Comparison of ENCODE assay signal across 17 cellular contexts in the genomic region with DNA sequence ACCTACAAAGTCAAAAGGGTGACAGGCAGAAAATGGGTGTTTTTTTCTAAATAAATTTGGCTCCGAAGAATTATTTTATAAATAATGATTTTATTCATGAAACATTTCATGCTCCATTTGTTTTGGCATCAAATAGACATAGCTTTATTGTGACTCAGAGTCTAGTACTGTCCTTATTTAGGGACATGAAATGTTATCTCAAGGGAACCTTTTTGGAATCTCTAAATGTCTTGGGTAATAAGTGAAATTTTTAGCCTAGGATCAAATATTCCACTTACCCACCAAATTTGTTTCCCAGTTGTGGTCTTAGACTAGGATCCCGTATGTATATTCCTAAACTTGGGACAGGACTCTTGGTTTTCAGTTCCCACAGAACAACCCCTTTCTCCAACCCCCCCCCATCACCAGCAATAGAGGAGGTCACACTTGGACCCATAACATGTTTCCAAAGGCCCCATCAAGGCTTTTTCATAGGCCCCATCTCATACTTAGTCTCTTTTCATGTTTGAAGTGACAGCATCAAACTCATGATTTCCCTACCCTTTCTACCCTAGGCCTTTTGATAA.
DNase-seq lines count a peak whose midpoint lies in the region; ATAC-seq and TF ChIP-seq lines count a peak whose summit lies in the region.
"Had no signal": no experiment of that assay in that cellular context is flagged by ENCODE, and none has a peak within 500 bp of the region (broad histone marks: within the 10 kb centered on the region; RNA-seq: fewer than 3 reads in every experiment).

No MANE protein-coding gene starts in this region.

- H3K27me3 Mint-ChIP-seq in osteocyte (ENCODE audit: unreplicated experiment), result no peaks in the 10 kb centered on the region
- no peaks in the 10 kb centered on the region for H3K27me3 Mint-ChIP-seq in activated naive CD8-positive, alpha-beta T cell treated with anti-CD3 and anti-CD28 coated beads, Interleukin-2, amount 50 U/mL, for 24 hours
- H3K27me3 Mint-ChIP-seq: effector memory CD8-positive, alpha-beta T cell had no signal

- no peak overlapping the region for H3K4me3 ChIP-seq in fibroblast of the aortic adventitia (ENCODE audit: low read depth, low read length)
- H3K4me3 ChIP-seq: K562, upper lobe of right lung had no signal

- ATAC-seq in GM21528 (IDR thresholded peaks at IDR 0.05; ENCODE audit: low FRiP score, unreplicated experiment) (no peak), GM21367 (IDR thresholded peaks at IDR 0.05; ENCODE audit: unreplicated experiment) (no peak)
- no peak for ATAC-seq in activated naive CD8-positive, alpha-beta T cell treated with anti-CD3 and anti-CD28 coated beads, Interleukin-2, amount 50 U/mL, for 24 hours
- ATAC-seq: effector memory CD8-positive, alpha-beta T cell; K562 had no signal

- H3K9me3 Mint-ChIP-seq in osteocyte (ENCODE audit: unreplicated experiment), result no peaks in the 10 kb centered on the region
- H3K9me3 Mint-ChIP-seq in activated naive CD8-positive, alpha-beta T cell treated with anti-CD3 and anti-CD28 coated beads, Interleukin-2, amount 50 U/mL, for 24 hours, result no peaks in the 10 kb centered on the region
- H3K9me3 Mint-ChIP-seq: brain; effector memory CD8-positive, alpha-beta T cell had no signal

- H3K4me1 Mint-ChIP-seq in osteocyte (ENCODE audit: unreplicated experiment), result peaks cover 77% of the 10 kb centered on the region
- H3K4me1 Mint-ChIP-seq in activated naive CD8-positive, alpha-beta T cell treated with anti-CD3 and anti-CD28 coated beads, Interleukin-2, amount 50 U/mL, for 24 hours, result peaks cover 6% of the 10 kb centered on the region

- H3K27ac ChIP-seq in RWPE1, result peak overlapping the region; percentile 77; the same call in 1 of the 2 replicates
- H3K27ac ChIP-seq: upper lobe of right lung had no signal

- peak; percentile 25 for DNase-seq in AG08395 (ENCODE audit: low spot score)
- no peak for DNase-seq in RWPE1 (ENCODE audit: low spot score)
- DNase-seq in fibroblast of the aortic adventitia (ENCODE audit: low read depth), result peak; percentile 60
- DNase-seq in osteocyte (ENCODE audit: extremely low spot score, unreplicated experiment), result no peak
- no peak for DNase-seq in activated naive CD8-positive, alpha-beta T cell treated with anti-CD3 and anti-CD28 coated beads, Interleukin-2, amount 50 U/mL, for 24 hours
- no peak for DNase-seq in NCI-H2081 treated with DMSO at 0.1 percent for 48 hours (lab: John Stamatoyannopoulos, UW)
- DNase-seq: activated CD4-positive, alpha-beta T cell treated with anti-CD3 and anti-CD28 coated beads, Interleukin-2, amount 50 U/mL, for 4 hours; effector memory CD8-positive, alpha-beta T cell; hypothalamus; NCI-H1694; NCI-H774; T1000; upper lobe of right lung had no signal

- H3K36me3 Mint-ChIP-seq in osteocyte (ENCODE audit: unreplicated experiment), result peaks cover 4% of the 10 kb centered on the region
- peaks cover 2% of the 10 kb centered on the region for H3K36me3 Mint-ChIP-seq in activated naive CD8-positive, alpha-beta T cell treated with anti-CD3 and anti-CD28 coated beads, Interleukin-2, amount 50 U/mL, for 24 hours (ENCODE audit: low read depth)
- H3K36me3 Mint-ChIP-seq: brain had no signal

- CTCF ChIA-PET in RWPE1 (lab: Yijun Ruan, JAX), result no interaction called here

- H3K27ac Mint-ChIP-seq in osteocyte (ENCODE audit: unreplicated experiment), result peak overlapping the region; percentile 96
- no peak overlapping the region for H3K27ac Mint-ChIP-seq in activated naive CD8-positive, alpha-beta T cell treated with anti-CD3 and anti-CD28 coated beads, Interleukin-2, amount 50 U/mL, for 24 hours

- TF ChIP-seq CTCF in RWPE1 (conservative IDR thresholded peaks at IDR 0.05; ENCODE audit: low read depth) (no peak), fibroblast of the aortic adventitia (IDR thresholded peaks at IDR 0.05; ENCODE audit: insufficient read depth, low read length) (no peak), osteocyte (IDR thresholded peaks at IDR 0.05) (no peak)

- H3K4me3 Mint-ChIP-seq in osteocyte (ENCODE audit: unreplicated experiment), result no peak overlapping the region
- H3K4me3 Mint-ChIP-seq in activated naive CD8-positive, alpha-beta T cell treated with anti-CD3 and anti-CD28 coated beads, Interleukin-2, amount 50 U/mL, for 24 hours, result no peak overlapping the region
- H3K4me3 Mint-ChIP-seq: brain; effector memory CD8-positive, alpha-beta T cell had no signal

- POLR2A ChIA-PET in RWPE1 (lab: Yijun Ruan, JAX; ENCODE audit: low non-redundant PET), result no interaction called here

Comparison
In these comparisons a context has a peak if more than half of its experiments do, and no peak if none do; other contexts are left out.
1. DNase-seq: peak in AG08395 (single experiment) and fibroblast of the aortic adventitia (single experiment); none in RWPE1 (single experiment), osteocyte (single experiment), activated naive CD8-positive, alpha-beta T cell treated with anti-CD3 and anti-CD28 coated beads, Interleukin-2, amount 50 U/mL, for 24 hours (single experiment) and NCI-H2081 treated with DMSO at 0.1 percent for 48 hours (single experiment).